18 cellular contexts compared by ENCODE assay signal in genomic region chrX:1531106-1531890, GRCh38. TPM values are rescaled to one million over a fixed set of nuclear protein-coding genes. Genes with fewer than 3 reads are reported as not detected.
DNase-seq lines count a peak whose midpoint lies in the region; ATAC-seq and TF ChIP-seq lines count a peak whose summit lies in the region.
"Had no signal": no experiment of that assay in that cellular context is flagged by ENCODE, and none has a peak within 500 bp of the region (broad histone marks: within the 10 kb centered on the region; RNA-seq: fewer than 3 reads in every experiment).

No MANE protein-coding gene starts in this region.

- peaks cover 28% of the 10 kb centered on the region; the same call in 1 of the 2 replicates for H3K79me2 ChIP-seq in OCI-LY3 (ENCODE audit: low read length)
- H3K79me2 ChIP-seq: hepatocyte had no signal

- TF ChIP-seq CTCF in OCI-LY3 (IDR thresholded peaks at IDR 0.05; ENCODE audit: low read depth, low read length) (no peak), chondrocyte (IDR thresholded peaks at IDR 0.05) (no peak)

- H3K4me3 ChIP-seq in OCI-LY3 (ENCODE audit: low read length) = no peak overlapping the region
- H3K4me3 ChIP-seq: hepatocyte, mucosa of descending colon, uterus had no signal

- no peak overlapping the region for H3K27ac Mint-ChIP-seq in activated T-cell treated with anti-CD3 and anti-CD28 coated beads, Interleukin-2, amount 50 U/mL, for 24 hours
- H3K27ac Mint-ChIP-seq in chondrocyte (ENCODE audit: unreplicated experiment) = no peak overlapping the region
- H3K27ac Mint-ChIP-seq: IgD-negative memory B cell; stimulated activated naive CD8-positive, alpha-beta T cell treated with anti-CD3 and anti-CD28 coated beads, Interleukin-15, Interleukin-2, amounts not matched to agents 100 ng/mL and 50 ng/mL, for 24 hours had no signal

- H3K27me3 ChIP-seq in OCI-LY3 (ENCODE audit: low read depth, low read length) = peaks cover 19% of the 10 kb centered on the region
- H3K27me3 ChIP-seq: hepatocyte, uterus had no signal

- H3K36me3 ChIP-seq in OCI-LY3 (replicated peaks; ENCODE audit: low read depth, low read length) = peaks cover 32% of the 10 kb centered on the region
- H3K36me3 ChIP-seq: uterus had no signal

- H4K20me1 ChIP-seq in OCI-LY3 (ENCODE audit: insufficient read depth, low read length) = peaks cover 46% of the 10 kb centered on the region

- peaks cover 5% of the 10 kb centered on the region; the same call in 1 of the 2 replicates for H3K9me3 ChIP-seq in OCI-LY3 (ENCODE audit: insufficient read depth, low read length)
- H3K9me3 ChIP-seq: uterus had no signal

- peak overlapping the region; percentile 19 for H3K4me2 ChIP-seq in OCI-LY3 (ENCODE audit: low read length)
- H3K4me2 ChIP-seq: hepatocyte had no signal

- H3K4me1 ChIP-seq in OCI-LY3 (ENCODE audit: low read length) = peaks cover 36% of the 10 kb centered on the region
- H3K4me1 ChIP-seq: uterus had no signal

- DNase-seq in activated T-cell treated with anti-CD3 and anti-CD28 coated beads, Interleukin-2, amount 50 U/mL, for 24 hours = peak; percentile 49
- no peak for DNase-seq in activated T-cell treated with anti-CD3 and anti-CD28 coated beads, Interleukin-2, amount 50 U/mL, for 1 hour
- DNase-seq in chondrocyte (ENCODE audit: low spot score) (peak; percentile 51), middle frontal gyrus (ENCODE audit: extremely low spot score, low spot score) (no peak), midbrain (lab: John Stamatoyannopoulos, UW) (no peak)
- peak; percentile 64 for DNase-seq in stimulated activated naive CD8-positive, alpha-beta T cell treated with anti-CD3 and anti-CD28 coated beads, Interleukin-15, Interleukin-2, amounts not matched to agents 100 U/mL and 50 U/mL, for 24 hours
- DNase-seq: anterior cingulate cortex, COR-L47, mucosa of descending colon, NCI-H69, occipital lobe, uterus had no signal

- peaks cover 21% of the 10 kb centered on the region for H3K4me1 Mint-ChIP-seq in activated T-cell treated with anti-CD3 and anti-CD28 coated beads, Interleukin-2, amount 50 U/mL, for 24 hours (ENCODE audit: low read depth)
- no peaks in the 10 kb centered on the region for H3K4me1 Mint-ChIP-seq in chondrocyte (ENCODE audit: low read depth)

- no peak for ATAC-seq in stimulated activated naive CD8-positive, alpha-beta T cell treated with anti-CD3 and anti-CD28 coated beads, Interleukin-15, Interleukin-2, amounts not matched to agents 100 U/mL and 50 U/mL, for 24 hours
- no peak for ATAC-seq in HG03039 (IDR thresholded peaks at IDR 0.05; ENCODE audit: unreplicated experiment)
- ATAC-seq: mucosa of descending colon, Panc1 had no signal

- peaks cover 8% of the 10 kb centered on the region for H3K36me3 Mint-ChIP-seq in activated T-cell treated with anti-CD3 and anti-CD28 coated beads, Interleukin-2, amount 50 U/mL, for 24 hours (ENCODE audit: low read depth)
- H3K36me3 Mint-ChIP-seq in chondrocyte (ENCODE audit: low read depth) = no peaks in the 10 kb centered on the region
- H3K36me3 Mint-ChIP-seq: IgD-negative memory B cell had no signal

- H3K9me3 Mint-ChIP-seq in activated T-cell treated with anti-CD3 and anti-CD28 coated beads, Interleukin-2, amount 50 U/mL, for 24 hours = no peaks in the 10 kb centered on the region
- no peaks in the 10 kb centered on the region for H3K9me3 Mint-ChIP-seq in chondrocyte (ENCODE audit: low read depth)
- H3K9me3 Mint-ChIP-seq: IgD-negative memory B cell; stimulated activated naive CD8-positive, alpha-beta T cell treated with anti-CD3 and anti-CD28 coated beads, Interleukin-15, Interleukin-2, amounts not matched to agents 100 ng/mL and 50 ng/mL, for 24 hours had no signal

- H2AFZ ChIP-seq in OCI-LY3 (ENCODE audit: low read depth, low read length) = no peak overlapping the region
- H2AFZ ChIP-seq: hepatocyte had no signal

- H3K9ac ChIP-seq in OCI-LY3 (ENCODE audit: low read length) = no peak overlapping the region

- H3K4me3 Mint-ChIP-seq in activated T-cell treated with anti-CD3 and anti-CD28 coated beads, Interleukin-2, amount 50 U/mL, for 24 hours = no peak overlapping the region
- H3K4me3 Mint-ChIP-seq in chondrocyte (ENCODE audit: unreplicated experiment) = no peak overlapping the region
- H3K4me3 Mint-ChIP-seq: IgD-negative memory B cell; stimulated activated naive CD8-positive, alpha-beta T cell treated with anti-CD3 and anti-CD28 coated beads, Interleukin-15, Interleukin-2, amounts not matched to agents 100 ng/mL and 50 ng/mL, for 24 hours had no signal

- H3K27me3 Mint-ChIP-seq in activated T-cell treated with anti-CD3 and anti-CD28 coated beads, Interleukin-2, amount 50 U/mL, for 24 hours = no peaks in the 10 kb centered on the region
- H3K27me3 Mint-ChIP-seq in chondrocyte (ENCODE audit: low read depth) = no peaks in the 10 kb centered on the region
- H3K27me3 Mint-ChIP-seq: IgD-negative memory B cell; stimulated activated naive CD8-positive, alpha-beta T cell treated with anti-CD3 and anti-CD28 coated beads, Interleukin-15, Interleukin-2, amounts not matched to agents 100 ng/mL and 50 ng/mL, for 24 hours had no signal

- no peak overlapping the region for H3K27ac ChIP-seq in OCI-LY3 (ENCODE audit: low read length)
- H3K27ac ChIP-seq: hepatocyte, uterus had no signal

RNA-seq across cellular contexts. Expression of gene P2RY8, which starts 5.7 kb away (rescaled TPM):
- total RNA-seq in chondrocyte = not detected in 3 replicates

Comparison
In these comparisons a context has a peak if more than half of its experiments do, and no peak if none do; other contexts are left out.
1. DNase-seq: peak in activated T-cell treated with anti-CD3 and anti-CD28 coated beads, Interleukin-2, amount 50 U/mL, for 24 hours (single experiment), chondrocyte (single experiment) and stimulated activated naive CD8-positive, alpha-beta T cell treated with anti-CD3 and anti-CD28 coated beads, Interleukin-15, Interleukin-2, amounts not matched to agents 100 U/mL and 50 U/mL, for 24 hours (single experiment); none in activated T-cell treated with anti-CD3 and anti-CD28 coated beads, Interleukin-2, amount 50 U/mL, for 1 hour (single experiment), middle frontal gyrus (single experiment) and midbrain (single experiment).